ENCODE assay signal across 18 cellular contexts in genomic region chr10:43931308-43931930, GRCh38.
DNase-seq lines count a peak whose midpoint lies in the region; ATAC-seq and TF ChIP-seq lines count a peak whose summit lies in the region.
"Had no signal": no experiment of that assay in that cellular context is flagged by ENCODE, and none has a peak within 500 bp of the region (broad histone marks: within the 10 kb centered on the region; RNA-seq: fewer than 3 reads in every experiment).

No MANE protein-coding gene starts in this region.

- intact Hi-C loops in left cardiac atrium (cut with DNase I): no loop called here

- in situ Hi-C loops in GM23248 (cut with MboI): no loop called here

- peak overlapping the region; percentile 75 for H3K27ac ChIP-seq in GM23248
- H3K27ac ChIP-seq: PC-9, upper lobe of left lung had no signal

- no peaks in the 10 kb centered on the region for H3K9me3 ChIP-seq in GM23248 (ENCODE audit: low read depth)
- H3K9me3 ChIP-seq: upper lobe of left lung had no signal

- peaks cover 17% of the 10 kb centered on the region for H3F3A ChIP-seq in GM23248 (ENCODE audit: insufficient read depth)

- no peak overlapping the region for H3K9ac ChIP-seq in GM23248

- no peaks in the 10 kb centered on the region for H3K27me3 ChIP-seq in GM23248 (replicated peaks; ENCODE audit: insufficient read depth)
- H3K27me3 ChIP-seq: upper lobe of left lung had no signal

- peak overlapping the region; percentile 54 for H2AFZ ChIP-seq in GM23248
- H2AFZ ChIP-seq: GM23338, PC-9 had no signal

- H3K36me3 Mint-ChIP-seq in activated naive CD4-positive, alpha-beta T cell treated with anti-CD3 and anti-CD28 coated beads, Interleukin-2, amount 50 U/mL, for 72 hours: no peaks in the 10 kb centered on the region
- H3K36me3 Mint-ChIP-seq: activated naive CD8-positive, alpha-beta T cell treated with anti-CD3 and anti-CD28 coated beads for 36 hours; memory B cell; stimulated activated naive B cell treated with anti-CD40 and anti-IgM and Interleukin-4, amounts not matched to agents 10 μg/mL and 1 μg/mL and 100 μg/mL, for 72 hours had no signal

- H3K9me3 Mint-ChIP-seq in activated naive CD4-positive, alpha-beta T cell treated with anti-CD3 and anti-CD28 coated beads, Interleukin-2, amount 50 U/mL, for 72 hours: peaks cover 0 to 3% of the 10 kb centered on the region in 2 donors
- H3K9me3 Mint-ChIP-seq: activated naive CD8-positive, alpha-beta T cell treated with anti-CD3 and anti-CD28 coated beads for 36 hours had no signal

- WGBS in GM23248 (ENCODE audit: low coverage in 1 of 2, low lambda C conversion rate in 2 of 2, missing lambda C conversion rate in 2 of 2), 2 experiments: 16 to 17% methylated on average over 4 of the region's 4 CpGs

- no peaks in the 10 kb centered on the region for H3K79me2 ChIP-seq in GM23248 (ENCODE audit: insufficient read depth)

- H3K9me2 ChIP-seq in GM23248 (ENCODE audit: insufficient read depth): no peaks in the 10 kb centered on the region

- peaks cover 19% of the 10 kb centered on the region for H3K4me1 ChIP-seq in GM23248 (ENCODE audit: insufficient read depth)
- H3K4me1 ChIP-seq: upper lobe of left lung had no signal

- H3K36me3 ChIP-seq in GM23248 (ENCODE audit: low read depth): no peaks in the 10 kb centered on the region
- H3K36me3 ChIP-seq: upper lobe of left lung had no signal

- H3K27ac Mint-ChIP-seq in activated naive CD4-positive, alpha-beta T cell treated with anti-CD3 and anti-CD28 coated beads, Interleukin-2, amount 50 U/mL, for 72 hours: no peak overlapping the region
- H3K27ac Mint-ChIP-seq: activated naive CD8-positive, alpha-beta T cell treated with anti-CD3 and anti-CD28 coated beads for 36 hours; GM23338; memory B cell; stimulated activated naive B cell treated with anti-CD40 and anti-IgM and Interleukin-4, amounts not matched to agents 10 μg/mL and 1 μg/mL and 100 μg/mL, for 72 hours had no signal

- no peaks in the 10 kb centered on the region for H4K20me1 ChIP-seq in GM23248 (ENCODE audit: insufficient read depth)

- DNase-seq in GM23248: peak; percentile 92
- DNase-seq in fibroblast of peridontal ligament (ENCODE audit: extremely low read depth): peak; percentile 74
- DNase-seq in smooth muscle cell of the brain vasculature (ENCODE audit: low read depth, low spot score): peak; percentile 35
- no peak for DNase-seq in activated naive CD4-positive, alpha-beta T cell treated with anti-CD3 and anti-CD28 coated beads, Interleukin-2, amount 50 U/mL, for 72 hours (ENCODE audit: low spot score in 2 of 2)
- no peak for DNase-seq in left cardiac atrium
- no peak for DNase-seq in stimulated activated naive CD4-positive, alpha-beta T cell treated with Interleukin-2 at 50 U/mL for 16 hours (lab: John Stamatoyannopoulos, UW)
- DNase-seq: activated naive CD8-positive, alpha-beta T cell treated with anti-CD3 and anti-CD28 coated beads for 36 hours; activated T-cell treated with anti-CD3 and anti-CD28 coated beads for 4 hours; KG1; NCI-H146; NCI-H510A; PC-9; stimulated activated naive B cell treated with anti-CD40 and anti-IgM and Interleukin-4, amounts not matched to agents 10 μg/mL and 1 μg/mL and 100 μg/mL, for 72 hours had no signal

- H3K4me3 ChIP-seq in GM23248: no peak overlapping the region
- H3K4me3 ChIP-seq: GM23338, PC-9, upper lobe of left lung had no signal

- H3K4me2 ChIP-seq in GM23248 (ENCODE audit: unreplicated experiment): peak overlapping the region; percentile 38
- H3K4me2 ChIP-seq: GM23338, PC-9 had no signal

- ATAC-seq in SK-N-SH treated with all-trans-retinoic acid at 6 μM for 48 hours (peak; percentile 82), left cardiac atrium (no peak)
- no peak for ATAC-seq in activated naive CD4-positive, alpha-beta T cell treated with anti-CD3 and anti-CD28 coated beads, Interleukin-2, amount 50 U/mL, for 72 hours
- ATAC-seq: GM23338; sciatic nerve; stimulated activated naive B cell treated with anti-CD40 and anti-IgM and Interleukin-4, amounts not matched to agents 10 μg/mL and 1 μg/mL and 100 μg/mL, for 72 hours had no signal

TF ChIP-seq in SK-N-SH treated with all-trans-retinoic acid at 6 μM for 48 hours, 23 proteins besides CTCF, POLR2A, EP300 and RAD21:
- TF ChIP-seq ZC3H10 (CRISPR knock-in tag; IDR thresholded peaks at IDR 0.05) (no peak), ARNTL (CRISPR knock-in tag; IDR thresholded peaks at IDR 0.05; ENCODE audit: borderline replicate concordance, low read depth) (no peak), ZFP3 (CRISPR knock-in tag; IDR thresholded peaks at IDR 0.05) (no peak), ESRRG (CRISPR knock-in tag; IDR thresholded peaks at IDR 0.05) (no peak), PPARA (CRISPR knock-in tag; IDR thresholded peaks at IDR 0.05; ENCODE audit: borderline replicate concordance) (no peak), ZNF8 (CRISPR knock-in tag; IDR thresholded peaks at IDR 0.05) (no peak), RARB (CRISPR knock-in tag; IDR thresholded peaks at IDR 0.05) (no peak), TOX (CRISPR knock-in tag; IDR thresholded peaks at IDR 0.05; ENCODE audit: borderline replicate concordance) (no peak)

Comparison
In these comparisons a context has a peak if more than half of its experiments do, and no peak if none do; other contexts are left out.
1. DNase-seq: peak in GM23248 (single experiment), fibroblast of peridontal ligament (single experiment) and smooth muscle cell of the brain vasculature (single experiment); none in activated naive CD4-positive, alpha-beta T cell treated with anti-CD3 and anti-CD28 coated beads, Interleukin-2, amount 50 U/mL, for 72 hours (0 of 2), left cardiac atrium (single experiment) and stimulated activated naive CD4-positive, alpha-beta T cell treated with Interleukin-2 at 50 U/mL for 16 hours (single experiment).